ENCODE assay signal across 23 cellular contexts in genomic region chr17:81333626-81334368, GRCh38. TPM values are rescaled to one million over a fixed set of nuclear protein-coding genes. Genes with fewer than 3 reads are reported as not detected.
DNase-seq lines count a peak whose midpoint lies in the region; ATAC-seq, FAIRE-seq and TF ChIP-seq lines count a peak whose summit lies in the region.
"Had no signal": no experiment of that assay in that cellular context is flagged by ENCODE, and none has a peak within 500 bp of the region (broad histone marks: within the 10 kb centered on the region; RNA-seq: fewer than 3 reads in every experiment).

No MANE protein-coding gene starts in this region.

- H2BK12ac ChIP-seq in neuronal stem cell (ENCODE audit: low read length) = peak overlapping the region; percentile 30

- H3K36me3 ChIP-seq in body of pancreas (replicated peaks in 1 of 2; ENCODE audit: insufficient read depth in 1 of 2, low read depth in 2 of 2) (no peaks in the 10 kb centered on the region), neuronal stem cell (replicated peaks in 1 of 2; ENCODE audit: control insufficient read depth in 2 of 2, insufficient read depth in 2 of 2, low read length in 2 of 2) (no peaks in the 10 kb centered on the region), upper lobe of right lung (no peaks in the 10 kb centered on the region)
- H3K36me3 ChIP-seq: MG63 had no signal

- peaks cover 56% of the 10 kb centered on the region for H3K27me3 Mint-ChIP-seq in stimulated activated naive CD8-positive, alpha-beta T cell treated with anti-CD3 and anti-CD28 coated beads, Interleukin-15, amount 100 ng/mL, for 72 hours

- peak overlapping the region; percentile 82 for H2BK15ac ChIP-seq in neuronal stem cell (ENCODE audit: low read length)

- H3K18ac ChIP-seq in neuronal stem cell (ENCODE audit: low read length) = peak overlapping the region; percentile 60

- TF ChIP-seq POLR2A in body of pancreas (IDR thresholded peaks at IDR 0.05) (no peak), GM12891 (IDR thresholded peaks at IDR 0.05; ENCODE audit: low read depth, low read length) (no peak)

- H3K27ac ChIP-seq in body of pancreas = peak overlapping the region in 3 of 4 donors; percentile 54 to 77 (median 57)
- H3K27ac ChIP-seq in neuronal stem cell (replicated peaks; ENCODE audit: low read length) = no peak overlapping the region
- H3K27ac ChIP-seq in upper lobe of right lung = no peak overlapping the region

- H3K4me3 ChIP-seq in body of pancreas = no peak overlapping the region
- no peak overlapping the region for H3K4me3 ChIP-seq in neuronal stem cell (ENCODE audit: low read length in 2 of 2)
- no peak overlapping the region for H3K4me3 ChIP-seq in upper lobe of right lung
- H3K4me3 ChIP-seq: A549, MG63 had no signal

- no peaks in the 10 kb centered on the region for H3K27me3 ChIP-seq in body of pancreas
- peaks cover 0 to 49% (median 0%) of the 10 kb centered on the region in 3 experiments for H3K27me3 ChIP-seq in neuronal stem cell (ENCODE audit: control insufficient read depth in 3 of 3, insufficient read depth in 3 of 3, low read depth in 1 of 3, low read length in 3 of 3)
- no peaks in the 10 kb centered on the region for H3K27me3 ChIP-seq in upper lobe of right lung
- H3K27me3 ChIP-seq: MG63 had no signal

- H3K79me1 ChIP-seq in neuronal stem cell (ENCODE audit: low read depth, low read length) = no peaks in the 10 kb centered on the region

- no peak overlapping the region for H3K27ac Mint-ChIP-seq in stimulated activated naive CD8-positive, alpha-beta T cell treated with anti-CD3 and anti-CD28 coated beads, Interleukin-15, amount 100 ng/mL, for 72 hours
- H3K27ac Mint-ChIP-seq: CD8-positive, alpha-beta memory T cell; HFFc6 had no signal

- no peaks in the 10 kb centered on the region for H3K9me3 Mint-ChIP-seq in stimulated activated naive CD8-positive, alpha-beta T cell treated with anti-CD3 and anti-CD28 coated beads, Interleukin-15, amount 100 ng/mL, for 72 hours
- H3K9me3 Mint-ChIP-seq: CD8-positive, alpha-beta memory T cell; HFFc6 had no signal

- DNase-seq in stimulated activated naive CD8-positive, alpha-beta T cell treated with anti-CD3 and anti-CD28 coated beads, Interleukin-15, amount 100 ng/mL, for 72 hours = no peak
- no peak for DNase-seq in stimulated activated naive CD8-positive, alpha-beta T cell treated with anti-CD3 and anti-CD28 coated beads, Interleukin-15, Interleukin-2, amounts not matched to agents 100 U/mL and 50 U/mL, for 24 hours
- DNase-seq in body of pancreas (no peak), neuronal stem cell (ENCODE audit: low spot score) (no peak), upper lobe of right lung (peak; percentile 68), GM12891 (ENCODE audit: insufficient read length, low spot score) (no peak), hepatic stellate cell (ENCODE audit: low spot score) (no peak), cerebellum (ENCODE audit: low spot score) (no peak)
- DNase-seq: C1 segment of cervical spinal cord; CD8-positive, alpha-beta memory T cell; GOT3; HFFc6; Kasumi-1; MG63; NCI-H1048; NCI-H1436; NCI-H2029 treated with DMSO at 0.1 percent for 48 hours; NCI-H2171 treated with DMSO at 0.1 percent for 48 hours; OCI-M1; RPMI8226 had no signal

- H3K4me3 Mint-ChIP-seq in stimulated activated naive CD8-positive, alpha-beta T cell treated with anti-CD3 and anti-CD28 coated beads, Interleukin-15, amount 100 ng/mL, for 72 hours = no peak overlapping the region
- H3K4me3 Mint-ChIP-seq: CD8-positive, alpha-beta memory T cell; HFFc6 had no signal

- H3K4me1 Mint-ChIP-seq in stimulated activated naive CD8-positive, alpha-beta T cell treated with anti-CD3 and anti-CD28 coated beads, Interleukin-15, amount 100 ng/mL, for 72 hours = no peaks in the 10 kb centered on the region

- no peak overlapping the region for H2BK120ac ChIP-seq in neuronal stem cell (ENCODE audit: low read depth, low read length)

- H3K4me1 ChIP-seq in body of pancreas (peaks cover 69% of the 10 kb centered on the region), neuronal stem cell (ENCODE audit: control insufficient read depth in 2 of 2, insufficient read depth in 1 of 2, low read depth in 1 of 2, low read length in 2 of 2) (peaks cover 39 to 40% of the 10 kb centered on the region in 2 donors), upper lobe of right lung (peaks cover 40% of the 10 kb centered on the region)

- peak overlapping the region; percentile 47 for H3K14ac ChIP-seq in neuronal stem cell (ENCODE audit: low read length)

- H3K9ac ChIP-seq in neuronal stem cell (ENCODE audit: low read depth, low read length, poor library complexity) = peak overlapping the region; percentile 12

- TF ChIP-seq CTCF in body of pancreas (IDR thresholded peaks at IDR 0.05) (no peak), upper lobe of right lung (IDR thresholded peaks at IDR 0.05) (no peak)

- no peak overlapping the region for H3K4me2 ChIP-seq in neuronal stem cell (ENCODE audit: insufficient read depth, low read length, poor library complexity, severe bottlenecking)
- H3K4me2 ChIP-seq: A549 had no signal

- ATAC-seq in stimulated activated naive CD8-positive, alpha-beta T cell treated with anti-CD3 and anti-CD28 coated beads, Interleukin-15, amount 100 ng/mL, for 72 hours = peak; percentile 7
- ATAC-seq in stimulated activated naive CD8-positive, alpha-beta T cell treated with anti-CD3 and anti-CD28 coated beads, Interleukin-15, Interleukin-2, amounts not matched to agents 100 U/mL and 50 U/mL, for 24 hours = no peak
- ATAC-seq in body of pancreas = no peak
- ATAC-seq in upper lobe of right lung = no peak
- ATAC-seq: A549 had no signal

- peak overlapping the region; percentile 61 for H3K23ac ChIP-seq in neuronal stem cell (ENCODE audit: low read depth, low read length, poor library complexity)

- intact Hi-C loops in body of pancreas (cut with DNase I) (no loop called here), upper lobe of right lung (cut with DNase I) (no loop called here)

- peak overlapping the region; percentile 45 for H3K4ac ChIP-seq in neuronal stem cell (ENCODE audit: low read length)

- H3K9me3 ChIP-seq in body of pancreas (no peaks in the 10 kb centered on the region), neuronal stem cell (replicated peaks in 1 of 2; ENCODE audit: control insufficient read depth in 2 of 2, insufficient read depth in 1 of 2, low read depth in 1 of 2, low read length in 2 of 2) (no peaks in the 10 kb centered on the region), upper lobe of right lung (no peaks in the 10 kb centered on the region)
- H3K9me3 ChIP-seq: A549, MG63 had no signal

- no peak overlapping the region for H4K91ac ChIP-seq in neuronal stem cell (ENCODE audit: low read depth, low read length, poor library complexity)

- H4K8ac ChIP-seq in neuronal stem cell (ENCODE audit: low read depth, low read length) = no peak overlapping the region

- WGBS in body of pancreas, 2 donors = 56 to 78% methylated on average over 12 to 15 of the region's 24 CpGs
- no CpG with 5 or more reads among the region's 24 CpGs for WGBS in neuronal stem cell (ENCODE audit: extremely low coverage in 2 of 2, insufficient read length in 2 of 2, insufficient replicate concordance in 1 of 2), 2 donors

- no peak for FAIRE-seq in GM12891 (lab: Jason Lieb, UNC)
- FAIRE-seq: A549, D721Med, GM12892 had no signal

- no peak overlapping the region for H2AFZ ChIP-seq in neuronal stem cell (ENCODE audit: low read length)

- peak overlapping the region; percentile 68 for H2AK5ac ChIP-seq in neuronal stem cell (ENCODE audit: low read depth, low read length)

- H2BK5ac ChIP-seq in neuronal stem cell (ENCODE audit: low read length) = peak overlapping the region; percentile 91

TF ChIP-seq in GM12891, 5 proteins besides CTCF, POLR2A, EP300 and RAD21:
- no peak for TF ChIP-seq PAX5 (IDR thresholded peaks at IDR 0.05; ENCODE audit: insufficient read depth, low read length, severe bottlenecking)
- TF ChIP-seq POLR2AphosphoS5 (IDR thresholded peaks at IDR 0.05; ENCODE audit: low read depth, low read length) = no peak

RNA-seq across cellular contexts. Expression of gene SLC38A10, which starts 38.7 kb away (rescaled TPM):
- 100 to 1,000 TPM; 102 to 203 TPM for total RNA-seq in body of pancreas
- 7.2 TPM for polyA plus RNA-seq in neuronal stem cell (2013, experiment 1 of 2)
- 7.3 TPM for polyA plus RNA-seq in neuronal stem cell (2013, experiment 2 of 2)
- total RNA-seq in upper lobe of right lung = 87.3 TPM
- polyA plus RNA-seq in GM12891 (2012; ENCODE audit: low read depth, missing spikeins) = 30.0 TPM
- total RNA-seq in cerebellum = 20.4 TPM

Comparison
In these comparisons a context has a peak if more than half of its experiments do, and no peak if none do; other contexts are left out.
1. H3K27ac ChIP-seq: peak in body of pancreas (3 of 4); none in neuronal stem cell (single experiment) and upper lobe of right lung (single experiment).